ENCODE assay signal across 9 cellular contexts in the genomic region with DNA sequence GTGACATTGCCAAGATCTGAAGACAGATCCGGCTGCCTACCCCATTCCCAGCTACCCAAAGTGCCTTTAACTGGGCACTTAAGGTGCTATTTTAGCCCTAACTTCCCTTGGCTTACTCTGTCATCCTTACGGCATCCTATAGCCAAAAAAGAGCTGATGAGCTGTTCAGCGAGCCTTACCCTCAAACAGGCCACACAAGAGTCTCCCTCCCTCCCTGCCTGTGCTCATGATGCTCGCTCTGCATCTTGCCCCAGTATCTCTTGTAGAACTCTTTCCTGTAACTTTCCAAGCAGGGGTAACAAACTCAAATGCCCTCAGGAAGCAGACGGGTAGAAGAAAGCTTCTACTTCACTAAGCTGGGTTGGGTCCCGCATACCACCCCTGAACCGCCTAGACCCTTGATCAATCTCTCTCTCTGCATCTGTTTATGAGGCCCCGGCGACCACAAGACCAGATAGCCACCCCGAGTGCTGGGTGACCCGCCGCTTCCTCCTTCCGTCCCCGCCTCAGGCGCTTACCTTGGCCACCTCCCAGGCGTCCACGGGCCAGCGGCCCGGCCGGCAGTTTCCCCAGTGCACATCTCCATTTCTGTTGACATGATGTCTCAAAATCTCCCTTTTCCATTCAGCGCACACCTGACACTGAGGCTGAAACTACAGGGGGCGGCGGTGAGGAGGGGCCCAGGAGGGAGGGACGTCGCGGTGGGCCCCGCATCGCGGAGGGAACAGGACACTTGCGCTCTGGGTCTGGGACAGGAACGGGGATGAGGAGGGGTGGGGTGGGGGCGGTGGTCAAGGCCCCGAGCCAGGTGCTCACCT. TPM values are rescaled to one million over a fixed set of nuclear protein-coding genes. Genes with fewer than 3 reads are reported as not detected.
A peak's percentile ranks its signal among the peaks of the same experiment; 100 is the strongest.
DNase-seq lines count a peak whose midpoint lies in the region; TF ChIP-seq lines count a peak whose summit lies in the region.
"Had no signal": no experiment of that assay in that cellular context is flagged by ENCODE, and none has a peak within 500 bp of the region (broad histone marks: within the 10 kb centered on the region; RNA-seq: fewer than 3 reads in every experiment).

No MANE protein-coding gene starts in this region.

- peaks cover 17% of the 10 kb centered on the region for H3K4me1 Mint-ChIP-seq in endothelial cell (ENCODE audit: unreplicated experiment)

- TF ChIP-seq CTCF in HEK293 (tag by site-specific recombination; IDR thresholded peaks at IDR 0.05) = no peak
- no peak for TF ChIP-seq CTCF in NB4 (IDR thresholded peaks at IDR 0.05; ENCODE audit: low read depth, low read length)
- no peak for TF ChIP-seq CTCF in endothelial cell (IDR thresholded peaks at IDR 0.05; ENCODE audit: unreplicated experiment)

- H3K4me1 ChIP-seq in HEK293 (ENCODE audit: control insufficient read depth, insufficient read depth, low read length) (peaks cover 6% of the 10 kb centered on the region), mesodermal cell (ENCODE audit: control insufficient read depth, insufficient read depth, low read length, poor library complexity, severe bottlenecking) (no peaks in the 10 kb centered on the region)

- H3K4me3 Mint-ChIP-seq in endothelial cell (ENCODE audit: unreplicated experiment) = peak overlapping the region; percentile 97

- H3K9me3 ChIP-seq in HEK293 (ENCODE audit: control insufficient read depth, insufficient read depth, low read depth, low read length) = no peaks in the 10 kb centered on the region
- no peaks in the 10 kb centered on the region for H3K9me3 ChIP-seq in mesodermal cell (ENCODE audit: control insufficient read depth, low read length)

- peak overlapping the region; percentile 84 for H3K27ac Mint-ChIP-seq in endothelial cell (ENCODE audit: unreplicated experiment)

- H3K4me3 ChIP-seq in GM08714 (ENCODE audit: low read length) (peak overlapping the region; percentile 93), HEK293 (ENCODE audit: low read depth, low read length) (peak overlapping the region; percentile 89), NB4 (ENCODE audit: low read depth, low read length) (peak overlapping the region; percentile 90), mesodermal cell (ENCODE audit: extremely low read depth, insufficient read depth, low read length, poor library complexity, severe bottlenecking) (peak overlapping the region; percentile 62)

- H3K36me3 ChIP-seq in HEK293 (ENCODE audit: control insufficient read depth in 2 of 2, insufficient read depth in 1 of 2, low read length in 2 of 2) (peaks cover 27 to 30% of the 10 kb centered on the region in 2 experiments), mesodermal cell (ENCODE audit: control insufficient read depth, insufficient read depth, low read length) (peaks cover 14% of the 10 kb centered on the region)

- no peaks in the 10 kb centered on the region for H3K9me3 Mint-ChIP-seq in endothelial cell (ENCODE audit: unreplicated experiment)

- no peak for TF ChIP-seq POLR2A in NB4 (IDR thresholded peaks at IDR 0.05; ENCODE audit: extremely low read depth, insufficient read length)

- peak overlapping the region; percentile 81 for H3K27ac ChIP-seq in HEK293 (ENCODE audit: extremely low read depth, low read depth, low read length)
- H3K27ac ChIP-seq in mesodermal cell (ENCODE audit: low read depth, low read length, severe bottlenecking) = no peak overlapping the region
- H3K27ac ChIP-seq in temporal lobe (ENCODE audit: low read depth, low read length) = peak overlapping the region; percentile 67

- CTCF ChIA-PET in HEK293 (lab: Yijun Ruan, JAX) = interaction anchor here (1.7 kb wide), 1 partner anchor 103 kb away, joined by 9 read pairs; no protein-coding TSS in a partner anchor

- H3K27me3 Mint-ChIP-seq in endothelial cell (ENCODE audit: unreplicated experiment) = peaks cover 3% of the 10 kb centered on the region

- POLR2A ChIA-PET in HEK293 (lab: Yijun Ruan, JAX) = interaction anchor here (0.5 to 1.0 kb wide), 5 partner anchors 66 to 121 kb away, joined by 3 to 4 read pairs (median 3); a partner anchor contains a TSS

- WGBS in mesodermal cell (ENCODE audit: insufficient coverage in 2 of 2), 2 experiments = 0 to 48% methylated on average over 2 of the region's 33 CpGs

- H3K36me3 Mint-ChIP-seq in endothelial cell (ENCODE audit: low read depth, unreplicated experiment) = peaks cover 15% of the 10 kb centered on the region

- DNase-seq in NB4 (ENCODE audit: low read depth) (peak; percentile 62), endothelial cell (ENCODE audit: low spot score) (peak; percentile 6), cerebellar cortex (ENCODE audit: low spot score) (no peak)
- peak; percentile 79 for DNase-seq in activated CD8-positive, alpha-beta memory T cell treated with anti-CD3 and anti-CD28 coated beads for 24 hours

TF ChIP-seq in HEK293, 187 proteins besides CTCF, POLR2A, EP300 and RAD21 (continues in another document):
- TF ChIP-seq KLF9 (tag by site-specific recombination; IDR thresholded peaks at IDR 0.05; ENCODE audit: low read depth) (no peak), ZNF112 (tag by site-specific recombination; IDR thresholded peaks at IDR 0.05) (no peak), ZSCAN30 (tag by site-specific recombination; IDR thresholded peaks at IDR 0.05) (no peak), ZNF433 (tag by site-specific recombination; IDR thresholded peaks at IDR 0.05; ENCODE audit: low read depth) (no peak), ZNF76 (tag by site-specific recombination; IDR thresholded peaks at IDR 0.05; ENCODE audit: borderline replicate concordance, low read depth) (0 out of 2 replicates have a peak, but pooled peaks have one; percentile 33), ZFHX2 (tag by site-specific recombination; conservative IDR thresholded peaks at IDR 0.05) (peak; percentile 17; the same call in 1 of the 2 replicates), ZBTB17 (tag by site-specific recombination; IDR thresholded peaks at IDR 0.05) (peak; percentile 45; the same call in 1 of the 2 replicates), ZBTB20 (tag by site-specific recombination; IDR thresholded peaks at IDR 0.05) (peak; percentile 56), SP2 (tag by site-specific recombination; IDR thresholded peaks at IDR 0.05) (0 out of 2 replicates have a peak, but pooled peaks have one; percentile 19), ZFP69B (tag by site-specific recombination; IDR thresholded peaks at IDR 0.05) (peak; percentile 89), ZNF629 (tag by site-specific recombination; IDR thresholded peaks at IDR 0.05) (no peak), KLF1 (tag by site-specific recombination; IDR thresholded peaks at IDR 0.05) (no peak), ZNF335 (tag by site-specific recombination; conservative IDR thresholded peaks at IDR 0.05) (peak; percentile 96), ZNF473 (tag by site-specific recombination; IDR thresholded peaks at IDR 0.05) (no peak), GLIS2 (tag by site-specific recombination; IDR thresholded peaks at IDR 0.05) (peak; percentile 64)
- TF ChIP-seq, protein P1, sequence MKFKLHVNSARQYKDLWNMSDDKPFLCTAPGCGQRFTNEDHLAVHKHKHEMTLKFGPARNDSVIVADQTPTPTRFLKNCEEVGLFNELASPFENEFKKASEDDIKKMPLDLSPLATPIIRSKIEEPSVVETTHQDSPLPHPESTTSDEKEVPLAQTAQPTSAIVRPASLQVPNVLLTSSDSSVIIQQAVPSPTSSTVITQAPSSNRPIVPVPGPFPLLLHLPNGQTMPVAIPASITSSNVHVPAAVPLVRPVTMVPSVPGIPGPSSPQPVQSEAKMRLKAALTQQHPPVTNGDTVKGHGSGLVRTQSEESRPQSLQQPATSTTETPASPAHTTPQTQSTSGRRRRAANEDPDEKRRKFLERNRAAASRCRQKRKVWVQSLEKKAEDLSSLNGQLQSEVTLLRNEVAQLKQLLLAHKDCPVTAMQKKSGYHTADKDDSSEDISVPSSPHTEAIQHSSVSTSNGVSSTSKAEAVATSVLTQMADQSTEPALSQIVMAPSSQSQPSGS (tag by site-specific recombination; IDR thresholded peaks at IDR 0.05; ENCODE audit: low read depth) = no peak
- TF ChIP-seq, protein P2, sequence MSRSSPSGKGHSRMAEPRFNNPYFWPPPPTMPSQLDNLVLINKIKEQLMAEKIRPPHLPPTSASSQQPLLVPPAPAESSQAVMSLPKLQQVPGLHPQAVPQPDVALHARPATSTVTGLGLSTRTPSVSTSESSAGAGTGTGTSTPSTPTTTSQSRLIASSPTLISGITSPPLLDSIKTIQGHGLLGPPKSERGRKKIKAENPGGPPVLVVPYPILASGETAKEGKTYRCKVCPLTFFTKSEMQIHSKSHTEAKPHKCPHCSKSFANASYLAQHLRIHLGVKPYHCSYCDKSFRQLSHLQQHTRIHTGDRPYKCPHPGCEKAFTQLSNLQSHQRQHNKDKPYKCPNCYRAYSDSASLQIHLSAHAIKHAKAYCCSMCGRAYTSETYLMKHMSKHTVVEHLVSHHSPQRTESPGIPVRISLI (tag by site-specific recombination; IDR thresholded peaks at IDR 0.05) = no peak
- TF ChIP-seq, protein P3, sequence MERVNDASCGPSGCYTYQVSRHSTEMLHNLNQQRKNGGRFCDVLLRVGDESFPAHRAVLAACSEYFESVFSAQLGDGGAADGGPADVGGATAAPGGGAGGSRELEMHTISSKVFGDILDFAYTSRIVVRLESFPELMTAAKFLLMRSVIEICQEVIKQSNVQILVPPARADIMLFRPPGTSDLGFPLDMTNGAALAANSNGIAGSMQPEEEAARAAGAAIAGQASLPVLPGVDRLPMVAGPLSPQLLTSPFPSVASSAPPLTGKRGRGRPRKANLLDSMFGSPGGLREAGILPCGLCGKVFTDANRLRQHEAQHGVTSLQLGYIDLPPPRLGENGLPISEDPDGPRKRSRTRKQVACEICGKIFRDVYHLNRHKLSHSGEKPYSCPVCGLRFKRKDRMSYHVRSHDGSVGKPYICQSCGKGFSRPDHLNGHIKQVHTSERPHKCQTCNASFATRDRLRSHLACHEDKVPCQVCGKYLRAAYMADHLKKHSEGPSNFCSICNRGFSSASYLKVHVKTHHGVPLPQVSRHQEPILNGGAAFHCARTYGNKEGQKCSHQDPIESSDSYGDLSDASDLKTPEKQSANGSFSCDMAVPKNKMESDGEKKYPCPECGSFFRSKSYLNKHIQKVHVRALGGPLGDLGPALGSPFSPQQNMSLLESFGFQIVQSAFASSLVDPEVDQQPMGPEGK (tag by site-specific recombination; IDR thresholded peaks at IDR 0.05) = 0 out of 2 replicates have a peak, but pooled peaks have one; percentile 38

RNA-seq across cellular contexts. Expression of a gene that starts 0.7 kb away (rescaled TPM):
- 9.3 TPM for total RNA-seq in endothelial cell (ENCODE audit: unreplicated experiment)
- polyA plus RNA-seq in mesodermal cell (2013, experiment 1 of 2) = 12.2 TPM
- 13.0 TPM for polyA plus RNA-seq in mesodermal cell (2013, experiment 2 of 2)
- total RNA-seq in temporal lobe = 9.3 TPM

RNA-seq across cellular contexts. Expression of a gene that starts 23.5 kb away (rescaled TPM):
- total RNA-seq in endothelial cell (ENCODE audit: unreplicated experiment) = not detected
- not detected for polyA plus RNA-seq in mesodermal cell (2013, experiment 1 of 2)
- not detected for polyA plus RNA-seq in mesodermal cell (2013, experiment 2 of 2)
- not detected for total RNA-seq in temporal lobe
- polyA plus RNA-seq: adipose tissue had no signal
